In genomic region chr16:8729779-8730334, GRCh38 we compare ENCODE assay signal across 15 cellular contexts. TPM values are rescaled to one million over a fixed set of nuclear protein-coding genes. Genes with fewer than 3 reads are reported as not detected.
DNase-seq lines count a peak whose midpoint lies in the region; ATAC-seq, FAIRE-seq and TF ChIP-seq lines count a peak whose summit lies in the region.
"Had no signal": no experiment of that assay in that cellular context is flagged by ENCODE, and none has a peak within 500 bp of the region (broad histone marks: within the 10 kb centered on the region; RNA-seq: fewer than 3 reads in every experiment).

No MANE protein-coding gene starts in this region.

- in situ Hi-C loops in transverse colon (cut with MboI; ENCODE audit: low pct_ligation_motif_present in 1 of 4, low pct_unique_long_range_greater_than_20kb in 1 of 4, low sequenced_read_pairs in 3 of 4), result no loop called here

- H3K9me3 ChIP-seq in OCI-LY7 (ENCODE audit: low read length), result no peaks in the 10 kb centered on the region
- no peaks in the 10 kb centered on the region for H3K9me3 ChIP-seq in sigmoid colon
- no peaks in the 10 kb centered on the region for H3K9me3 ChIP-seq in transverse colon
- H3K9me3 ChIP-seq: ascending aorta, Caco-2, MG63 had no signal

- H3K36me3 Mint-ChIP-seq in effector memory CD8-positive, alpha-beta T cell (ENCODE audit: insufficient read depth), result no peaks in the 10 kb centered on the region

- H3K4me2 ChIP-seq in OCI-LY7 (ENCODE audit: low read length), result no peak overlapping the region

- no peak for FAIRE-seq in urothelium cell line (lab: Jason Lieb, UNC)

- DNase-seq in OCI-LY7 (ENCODE audit: low spot score), result peak; percentile 12
- no peak for DNase-seq in effector memory CD8-positive, alpha-beta T cell
- DNase-seq in sigmoid colon, result peak; percentile 25
- no peak for DNase-seq in urothelium cell line (ENCODE audit: low spot score)
- DNase-seq in transverse colon, result no peak
- no peak for DNase-seq in midbrain (lab: John Stamatoyannopoulos, UW)
- no peak for DNase-seq in NCI-H1105 (lab: John Stamatoyannopoulos, UW)
- DNase-seq: activated CD4-positive, alpha-beta T cell treated with anti-CD3 and anti-CD28 coated beads, Interleukin-2, amount 50 U/mL, for 48 hours; Caco-2; HFFc6; MG63; T-helper 1 cell had no signal

- H2AFZ ChIP-seq in OCI-LY7 (ENCODE audit: low read length), result no peak overlapping the region

- H3K27ac Mint-ChIP-seq in effector memory CD8-positive, alpha-beta T cell, result peak overlapping the region in 1 of 2 donors; percentile 55
- H3K27ac Mint-ChIP-seq: HFFc6; stimulated activated naive CD8-positive, alpha-beta T cell treated with anti-CD3 and anti-CD28 coated beads, Interleukin-15, Interleukin-2, amounts not matched to agents 100 ng/mL and 50 ng/mL, for 24 hours had no signal

- TF ChIP-seq CTCF in OCI-LY7 (conservative IDR thresholded peaks at IDR 0.05; ENCODE audit: low read length) (no peak), sigmoid colon (IDR thresholded peaks at IDR 0.05) (no peak), transverse colon (IDR thresholded peaks at IDR 0.05) (no peak)

- H4K20me1 ChIP-seq in OCI-LY7 (ENCODE audit: insufficient read depth, low read length), result no peaks in the 10 kb centered on the region

- TF ChIP-seq EP300 in sigmoid colon (IDR thresholded peaks at IDR 0.05) (no peak), transverse colon (IDR thresholded peaks at IDR 0.05; ENCODE audit: low read depth) (no peak)

- H3K4me3 Mint-ChIP-seq in effector memory CD8-positive, alpha-beta T cell, result peak overlapping the region in 1 of 2 donors; percentile 15
- H3K4me3 Mint-ChIP-seq: HFFc6; stimulated activated naive CD8-positive, alpha-beta T cell treated with anti-CD3 and anti-CD28 coated beads, Interleukin-15, Interleukin-2, amounts not matched to agents 100 ng/mL and 50 ng/mL, for 24 hours had no signal

- H3K36me3 ChIP-seq in OCI-LY7 (ENCODE audit: insufficient read depth, low read length), result no peaks in the 10 kb centered on the region
- no peaks in the 10 kb centered on the region for H3K36me3 ChIP-seq in sigmoid colon
- no peaks in the 10 kb centered on the region for H3K36me3 ChIP-seq in transverse colon
- H3K36me3 ChIP-seq: ascending aorta, MG63 had no signal

- H3K4me1 ChIP-seq in OCI-LY7 (ENCODE audit: insufficient read depth, low read length, poor library complexity, severe bottlenecking) (peaks cover 5% of the 10 kb centered on the region), sigmoid colon (no peaks in the 10 kb centered on the region), transverse colon (no peaks in the 10 kb centered on the region)
- H3K4me1 ChIP-seq: ascending aorta, Caco-2 had no signal

- intact Hi-C loops in OCI-LY7 (cut with micrococcal nuclease; ENCODE audit: unreplicated experiment), result no loop called here
- intact Hi-C loops in sigmoid colon (cut with DNase I), result no loop called here
- intact Hi-C loops in transverse colon (cut with DNase I; ENCODE audit: low total_unique reads), result no loop called here

- H3K27me3 ChIP-seq in sigmoid colon (no peaks in the 10 kb centered on the region), transverse colon (no peaks in the 10 kb centered on the region)
- H3K27me3 ChIP-seq: ascending aorta had no signal

- H3K9me3 Mint-ChIP-seq in effector memory CD8-positive, alpha-beta T cell, result no peaks in the 10 kb centered on the region
- H3K9me3 Mint-ChIP-seq: stimulated activated naive CD8-positive, alpha-beta T cell treated with anti-CD3 and anti-CD28 coated beads, Interleukin-15, Interleukin-2, amounts not matched to agents 100 ng/mL and 50 ng/mL, for 24 hours had no signal

- no peaks in the 10 kb centered on the region for H3K27me3 Mint-ChIP-seq in effector memory CD8-positive, alpha-beta T cell
- H3K27me3 Mint-ChIP-seq: stimulated activated naive CD8-positive, alpha-beta T cell treated with anti-CD3 and anti-CD28 coated beads, Interleukin-15, Interleukin-2, amounts not matched to agents 100 ng/mL and 50 ng/mL, for 24 hours had no signal

- H3K4me3 ChIP-seq in OCI-LY7 (ENCODE audit: low read depth, low read length, poor library complexity, severe bottlenecking), result no peak overlapping the region
- H3K4me3 ChIP-seq in sigmoid colon, result no peak overlapping the region
- H3K4me3 ChIP-seq in transverse colon, result no peak overlapping the region
- H3K4me3 ChIP-seq: ascending aorta, MG63 had no signal

- no peaks in the 10 kb centered on the region for H3K79me2 ChIP-seq in OCI-LY7 (ENCODE audit: insufficient read depth, low read depth, low read length)

- H3K4me1 Mint-ChIP-seq in effector memory CD8-positive, alpha-beta T cell (ENCODE audit: low read depth in 2 of 2), result peaks cover 5 to 10% of the 10 kb centered on the region in 2 donors

- POLR2A ChIA-PET in OCI-LY7 (lab: Charles Lee), result no interaction called here

- WGBS in sigmoid colon, 2 donors, result 76 to 91% methylated on average over 8 of the region's 8 CpGs
- 70 to 85% methylated on average over 3 to 8 of the region's 8 CpGs for WGBS in transverse colon (ENCODE audit: low coverage in 1 of 2), 2 donors

- ATAC-seq in GM19351 (IDR thresholded peaks at IDR 0.05; ENCODE audit: unreplicated experiment), result peak; percentile 48
- peak; percentile 40 for ATAC-seq in effector memory CD8-positive, alpha-beta T cell (replicated peaks)

- TF ChIP-seq POLR2A in sigmoid colon (IDR thresholded peaks at IDR 0.05), result no peak
- no peak for TF ChIP-seq POLR2A in transverse colon (IDR thresholded peaks at IDR 0.05)

- H3K9me2 ChIP-seq in OCI-LY7 (ENCODE audit: insufficient read depth, low read length), result no peaks in the 10 kb centered on the region

- H3K27ac ChIP-seq in OCI-LY7 (ENCODE audit: low read depth, low read length, poor library complexity, severe bottlenecking) (no peak overlapping the region), sigmoid colon (no peak overlapping the region), transverse colon (no peak overlapping the region)
- H3K27ac ChIP-seq: ascending aorta had no signal

- BruUV-seq in OCI-LY7 (replicated peaks; lab: Mats Ljungman, UMichigan), result no TSS peak

- CTCF ChIA-PET in OCI-LY7 (lab: Charles Lee; ENCODE audit: unreplicated experiment), result no interaction called here

RNA-seq across cellular contexts. Expression of gene ABAT, which starts 55.4 kb away (rescaled TPM):
- total RNA-seq in OCI-LY7 (2014; rRNA removed; shearing (Covaris generic)), result 2.0 and 6.2 TPM in 2 replicates
- total RNA-seq in OCI-LY7 (2022) (4.1 and 6.7 TPM in 2 replicates), sigmoid colon (1 to 10 TPM; 4.1 to 8.3 (median 6.0) TPM), transverse colon (10 to 100 TPM; 15.7 to 35.2 (median 21.7) TPM)
- polyA plus RNA-seq in sigmoid colon, result 10 to 100 TPM in 1 of 3 donors, 1 to 10 TPM in 2; 8.2 to 12.0 (median 9.6) TPM

Comparison
In these comparisons a context has a peak if more than half of its experiments do, and no peak if none do; other contexts are left out.
1. DNase-seq: peak in OCI-LY7 (single experiment) and sigmoid colon (single experiment); none in effector memory CD8-positive, alpha-beta T cell (0 of 3), urothelium cell line (single experiment), transverse colon (single experiment), midbrain (single experiment) and NCI-H1105 (single experiment).